ENCODE assay signal across 8 cellular contexts in genomic region chr4:143531368-143531767, GRCh38. TPM values are rescaled to one million over a fixed set of nuclear protein-coding genes. Genes with fewer than 3 reads are reported as not detected.
DNase-seq lines count a peak whose midpoint lies in the region; ATAC-seq and TF ChIP-seq lines count a peak whose summit lies in the region.

No MANE protein-coding gene starts in this region.

- no peak for DNase-seq in activated naive CD4-positive, alpha-beta T cell treated with anti-CD3 and anti-CD28 coated beads, Interleukin-2, amount 50 U/mL, for 72 hours (ENCODE audit: low spot score in 2 of 2)
- DNase-seq in LHCN-M2 (ENCODE audit: low read depth) (peak; percentile 17), endothelial cell (ENCODE audit: low spot score) (no peak), middle frontal gyrus (ENCODE audit: extremely low spot score, low spot score) (no peak), NCI-H774 (lab: John Stamatoyannopoulos, UW) (no peak)
- DNase-seq in stimulated activated naive CD8-positive, alpha-beta T cell treated with anti-CD3 and anti-CD28 coated beads, Interleukin-15, amount 100 ng/mL, for 72 hours: no peak

- no peaks in the 10 kb centered on the region for H3K27me3 Mint-ChIP-seq in activated naive CD4-positive, alpha-beta T cell treated with anti-CD3 and anti-CD28 coated beads, Interleukin-2, amount 50 U/mL, for 24 hours
- no peaks in the 10 kb centered on the region for H3K27me3 Mint-ChIP-seq in endothelial cell (ENCODE audit: unreplicated experiment)
- no peaks in the 10 kb centered on the region for H3K27me3 Mint-ChIP-seq in stimulated activated naive CD8-positive, alpha-beta T cell treated with anti-CD3 and anti-CD28 coated beads, Interleukin-15, amount 100 ng/mL, for 72 hours

- no peaks in the 10 kb centered on the region for H3K9me3 Mint-ChIP-seq in activated naive CD4-positive, alpha-beta T cell treated with anti-CD3 and anti-CD28 coated beads, Interleukin-2, amount 50 U/mL, for 24 hours
- no peaks in the 10 kb centered on the region for H3K9me3 Mint-ChIP-seq in activated naive CD4-positive, alpha-beta T cell treated with anti-CD3 and anti-CD28 coated beads, Interleukin-2, amount 50 U/mL, for 72 hours
- H3K9me3 Mint-ChIP-seq in endothelial cell (ENCODE audit: unreplicated experiment): no peaks in the 10 kb centered on the region
- no peaks in the 10 kb centered on the region for H3K9me3 Mint-ChIP-seq in stimulated activated naive CD8-positive, alpha-beta T cell treated with anti-CD3 and anti-CD28 coated beads, Interleukin-15, amount 100 ng/mL, for 72 hours

- peaks cover 26% of the 10 kb centered on the region for H3K4me1 Mint-ChIP-seq in activated naive CD4-positive, alpha-beta T cell treated with anti-CD3 and anti-CD28 coated beads, Interleukin-2, amount 50 U/mL, for 24 hours
- H3K4me1 Mint-ChIP-seq in endothelial cell (ENCODE audit: unreplicated experiment): peaks cover 5% of the 10 kb centered on the region
- H3K4me1 Mint-ChIP-seq in stimulated activated naive CD8-positive, alpha-beta T cell treated with anti-CD3 and anti-CD28 coated beads, Interleukin-15, amount 100 ng/mL, for 72 hours: no peaks in the 10 kb centered on the region

- H3K4me3 Mint-ChIP-seq in activated naive CD4-positive, alpha-beta T cell treated with anti-CD3 and anti-CD28 coated beads, Interleukin-2, amount 50 U/mL, for 24 hours: no peak overlapping the region
- no peak overlapping the region for H3K4me3 Mint-ChIP-seq in endothelial cell (ENCODE audit: unreplicated experiment)
- no peak overlapping the region for H3K4me3 Mint-ChIP-seq in stimulated activated naive CD8-positive, alpha-beta T cell treated with anti-CD3 and anti-CD28 coated beads, Interleukin-15, amount 100 ng/mL, for 72 hours

- no peak for TF ChIP-seq CTCF in endothelial cell (IDR thresholded peaks at IDR 0.05; ENCODE audit: unreplicated experiment)

- H3K36me3 Mint-ChIP-seq in activated naive CD4-positive, alpha-beta T cell treated with anti-CD3 and anti-CD28 coated beads, Interleukin-2, amount 50 U/mL, for 24 hours: peaks cover 34% of the 10 kb centered on the region
- peaks cover 9 to 13% of the 10 kb centered on the region in 2 donors for H3K36me3 Mint-ChIP-seq in activated naive CD4-positive, alpha-beta T cell treated with anti-CD3 and anti-CD28 coated beads, Interleukin-2, amount 50 U/mL, for 72 hours
- H3K36me3 Mint-ChIP-seq in endothelial cell (ENCODE audit: low read depth, unreplicated experiment): peaks cover 33% of the 10 kb centered on the region

- ATAC-seq in activated naive CD4-positive, alpha-beta T cell treated with anti-CD3 and anti-CD28 coated beads, Interleukin-2, amount 50 U/mL, for 72 hours: no peak
- ATAC-seq in stimulated activated naive CD8-positive, alpha-beta T cell treated with anti-CD3 and anti-CD28 coated beads, Interleukin-15, amount 100 ng/mL, for 72 hours: peak; percentile 33
- ATAC-seq in GM19395 (IDR thresholded peaks at IDR 0.05; ENCODE audit: unreplicated experiment): no peak

- peak overlapping the region; percentile 65 for H3K27ac Mint-ChIP-seq in activated naive CD4-positive, alpha-beta T cell treated with anti-CD3 and anti-CD28 coated beads, Interleukin-2, amount 50 U/mL, for 24 hours
- no peak overlapping the region for H3K27ac Mint-ChIP-seq in activated naive CD4-positive, alpha-beta T cell treated with anti-CD3 and anti-CD28 coated beads, Interleukin-2, amount 50 U/mL, for 72 hours
- peak overlapping the region; percentile 48 for H3K27ac Mint-ChIP-seq in endothelial cell (ENCODE audit: unreplicated experiment)
- no peak overlapping the region for H3K27ac Mint-ChIP-seq in stimulated activated naive CD8-positive, alpha-beta T cell treated with anti-CD3 and anti-CD28 coated beads, Interleukin-15, amount 100 ng/mL, for 72 hours

RNA-seq across cellular contexts. Expression of gene SMARCA5, which starts 17.9 kb away (rescaled TPM):
- 10 to 100 TPM; 42.8 to 54.1 TPM for total RNA-seq in activated naive CD4-positive, alpha-beta T cell treated with anti-CD3 and anti-CD28 coated beads, Interleukin-2, amount 50 U/mL, for 72 hours
- total RNA-seq in LHCN-M2 (2014; rRNA removed) (40.9 and 44.8 TPM in 2 replicates), endothelial cell (ENCODE audit: unreplicated experiment) (69.8 TPM)
- polyA plus RNA-seq in LHCN-M2 (2012): 14.6 TPM

Comparison
In these comparisons a context has a peak if more than half of its experiments do, and no peak if none do; other contexts are left out.
1. H3K27ac Mint-ChIP-seq: peak in activated naive CD4-positive, alpha-beta T cell treated with anti-CD3 and anti-CD28 coated beads, Interleukin-2, amount 50 U/mL, for 24 hours (single experiment) and endothelial cell (single experiment); none in activated naive CD4-positive, alpha-beta T cell treated with anti-CD3 and anti-CD28 coated beads, Interleukin-2, amount 50 U/mL, for 72 hours (0 of 2) and stimulated activated naive CD8-positive, alpha-beta T cell treated with anti-CD3 and anti-CD28 coated beads, Interleukin-15, amount 100 ng/mL, for 72 hours (0 of 2).